In genomic region chr3:60919296-60919695, GRCh38 we compare ENCODE assay signal across 20 cellular contexts.
"Had no signal": no experiment of that assay in that cellular context is flagged by ENCODE, and none has a peak within 500 bp of the region (broad histone marks: within the 10 kb centered on the region; RNA-seq: fewer than 3 reads in every experiment).

No MANE protein-coding gene starts in this region.

- DNase-seq: hippocampal formation; kidney; left colon; left lung; lower lobe of right lung; midbrain; mucosa of descending colon; naive thymus-derived CD4-positive, alpha-beta T cell; ovary; right cardiac atrium; stimulated activated CD4-positive, alpha-beta T cell treated with anti-CD3 and anti-CD28 coated beads, Interleukin-4, amount 100 ng/mL, for 24 hours; stimulated activated naive CD4-positive, alpha-beta T cell; tibial artery; trophoblast cell; upper lobe of right lung had no signal

- H3K27ac ChIP-seq: left lung, lower lobe of right lung, ovary, suprapubic skin, thoracic aorta, tibial artery, upper lobe of right lung had no signal

- H3K4me3 ChIP-seq: left lung, lower lobe of right lung, mucosa of descending colon, ovary, suprapubic skin, thoracic aorta, tibial artery, upper lobe of right lung had no signal

- H3K27me3 ChIP-seq: left lung, ovary, suprapubic skin, tibial artery, upper lobe of right lung had no signal

- H3K4me1 ChIP-seq: left lung, lower lobe of right lung, suprapubic skin, tibial artery, upper lobe of right lung had no signal

- ATAC-seq: left colon; left lung; lower lobe of right lung; mucosa of descending colon; naive thymus-derived CD4-positive, alpha-beta T cell; natural killer cell treated with Interleukin-12 subunit alpha and Interleukin-12 subunit beta and Interleukin-15 and Interleukin-18, amount 100 ng/mL, for 72 hours; right cardiac atrium; sciatic nerve; stimulated activated effector memory CD8-positive, alpha-beta T cell treated with anti-CD3 and anti-CD28 coated beads, Interleukin-12 subunit alpha, Interleukin-12 subunit beta, amount 100 ng/mL, for 72 hours; upper lobe of right lung had no signal

- H3K36me3 ChIP-seq: left lung, lower lobe of right lung, ovary, suprapubic skin, thoracic aorta, tibial artery, upper lobe of right lung had no signal

- H3K9me3 ChIP-seq: left lung, lower lobe of right lung, mucosa of descending colon, ovary, suprapubic skin, thoracic aorta, tibial artery, upper lobe of right lung had no signal
